2 cellular contexts compared by ENCODE assay signal in genomic region chr3:154954750-154955149, GRCh38.
TF ChIP-seq lines count a peak whose summit lies in the region.

No MANE protein-coding gene starts in this region.

TF ChIP-seq in liver, 16 proteins besides CTCF, POLR2A, EP300 and RAD21 (continued from another document):
- no peak for TF ChIP-seq REST (IDR thresholded peaks at IDR 0.05)
- TF ChIP-seq JUND (IDR thresholded peaks at IDR 0.05): no peak
- no peak for TF ChIP-seq FOXA2 (IDR thresholded peaks at IDR 0.05)
- TF ChIP-seq SP1 (IDR thresholded peaks at IDR 0.05): no peak
- no peak for TF ChIP-seq GABPA (IDR thresholded peaks at IDR 0.05 in 1 of 2, conservative IDR thresholded peaks at IDR 0.05 in 1 of 2)
- no peak for TF ChIP-seq RXRA (IDR thresholded peaks at IDR 0.05)
- no peak for TF ChIP-seq HNF4A (conservative IDR thresholded peaks at IDR 0.05)
- TF ChIP-seq HNF4G (IDR thresholded peaks at IDR 0.05): no peak
- no peak for TF ChIP-seq FOXA1 (IDR thresholded peaks at IDR 0.05)
- no peak for TF ChIP-seq MAX (IDR thresholded peaks at IDR 0.05)
- TF ChIP-seq NR2F2 (IDR thresholded peaks at IDR 0.05): no peak

TF ChIP-seq in HepG2, 621 proteins besides CTCF, POLR2A, EP300 and RAD21 (continued from another document):
- no peak for TF ChIP-seq UBTF (CRISPR knock-in tag; IDR thresholded peaks at IDR 0.05)
- TF ChIP-seq CBX1 (IDR thresholded peaks at IDR 0.05; ENCODE audit: low read depth): no peak
- TF ChIP-seq SMAD1 (CRISPR knock-in tag; IDR thresholded peaks at IDR 0.05; ENCODE audit: borderline replicate concordance, low read depth): no peak
- no peak for TF ChIP-seq ZNF639 (CRISPR knock-in tag; conservative IDR thresholded peaks at IDR 0.05)
- TF ChIP-seq SMAD9 (CRISPR knock-in tag; IDR thresholded peaks at IDR 0.05): no peak
- no peak for TF ChIP-seq CHCHD3 (CRISPR knock-in tag; IDR thresholded peaks at IDR 0.05)
TF ChIP-seq in HepG2: peak in this region for 0.
